ENCODE assay signal across 8 cellular contexts in the genomic region with DNA sequence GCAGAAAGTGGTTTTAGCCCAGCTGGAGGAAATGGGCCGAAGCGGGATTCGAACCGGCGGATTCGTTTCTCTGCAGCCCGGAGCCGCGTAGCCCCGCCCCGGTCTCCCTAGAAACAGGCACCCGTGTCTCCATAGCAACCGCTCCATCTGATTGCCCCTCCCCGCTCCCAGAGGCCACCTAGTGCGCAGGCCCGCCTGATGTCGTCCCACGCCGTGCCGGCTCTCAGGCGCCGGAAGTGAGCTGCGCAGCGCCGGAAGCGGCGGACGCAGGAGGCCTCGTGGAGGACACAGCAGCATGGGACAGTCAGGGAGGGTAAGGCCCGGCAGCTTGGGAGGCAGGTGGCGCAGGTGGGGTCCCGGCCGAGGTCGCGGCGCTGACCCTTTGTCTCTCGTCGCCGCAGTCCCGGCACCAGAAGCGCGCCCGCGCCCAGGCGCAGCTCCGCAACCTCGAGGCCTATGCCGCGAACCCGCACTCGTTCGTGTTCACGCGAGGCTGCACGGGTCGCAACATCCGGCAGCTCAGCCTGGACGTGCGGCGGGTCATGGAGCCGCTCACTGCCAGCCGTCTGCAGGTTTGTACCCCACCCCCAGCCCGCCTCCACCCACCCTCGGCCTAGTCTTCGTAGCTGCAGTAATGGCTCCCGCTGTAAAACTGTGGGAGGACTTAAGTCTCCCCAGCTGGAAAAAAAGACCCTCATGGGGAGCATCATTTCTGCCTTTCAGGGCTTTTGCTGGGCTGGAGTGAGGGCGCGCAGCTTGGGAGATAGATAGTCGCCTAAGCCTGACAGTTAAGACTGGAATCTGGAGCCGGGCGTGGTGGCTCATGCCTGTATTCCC. TPM values are rescaled to one million over a fixed set of nuclear protein-coding genes. Genes with fewer than 3 reads are reported as not detected.
DNase-seq lines count a peak whose midpoint lies in the region; ATAC-seq and TF ChIP-seq lines count a peak whose summit lies in the region.

TSS of gene PPAN (plus strand) at position 263 of the 837 bp plus-strand sequence. CDS start at position 296, 33 bp downstream.

- H3K36me3 ChIP-seq in kidney epithelial cell (ENCODE audit: control insufficient read depth, insufficient read depth, low read length) = peaks cover 3% of the 10 kb centered on the region

- TF ChIP-seq CTCF in kidney epithelial cell (IDR thresholded peaks at IDR 0.05; ENCODE audit: insufficient read depth, low read length, poor library complexity, severe bottlenecking) = no peak

- DNase-seq in AG20443 (ENCODE audit: low spot score) (peak; percentile 100), GM19238 (ENCODE audit: insufficient read length, low spot score) (peak; percentile 99), NCI-H524 (lab: John Stamatoyannopoulos, UW) (peak; percentile 96 to 99), cerebellum (ENCODE audit: low spot score) (peak; percentile 99), kidney epithelial cell (ENCODE audit: low read depth) (peak; percentile 79)
- DNase-seq in activated CD4-positive, alpha-beta T cell treated with anti-CD3 and anti-CD28 coated beads for 24 hours (ENCODE audit: low read depth in 2 of 2) = peak; percentile 95 to 98
- DNase-seq in stimulated activated CD4-positive, alpha-beta T cell treated with anti-CD3 and anti-CD28 coated beads, Interleukin-15, amount 100 ng/mL, for 24 hours = peak; percentile 98

- H3K4me3 ChIP-seq in kidney epithelial cell (ENCODE audit: low read depth, low read length) = peak within 1 kb of the TSS; percentile 69

- no peaks in the 10 kb centered on the region for H3K27me3 ChIP-seq in kidney epithelial cell (ENCODE audit: control insufficient read depth, insufficient read depth, low read length)

- peak; percentile 45 for ATAC-seq in HG03442 (IDR thresholded peaks at IDR 0.05; ENCODE audit: unreplicated experiment)

RNA-seq across cellular contexts. Expression of gene PPAN, which starts in this region (rescaled TPM):
- total RNA-seq in cerebellum (17.2 TPM), kidney epithelial cell (50.0 and 63.4 TPM in 2 replicates)

Comparison
In these comparisons a context has a peak if more than half of its experiments do, and no peak if none do; other contexts are left out.
1. Peak in every context shown above with its lines: DNase-seq, ATAC-seq and H3K4me3 ChIP-seq.